Comparison of ENCODE assay signal across 8 cellular contexts in genomic region chr7:140696679-140697446, GRCh38. TPM values are rescaled to one million over a fixed set of nuclear protein-coding genes. Genes with fewer than 3 reads are reported as not detected.
A peak's percentile ranks its signal among the peaks of the same experiment; 100 is the strongest.
DNase-seq lines count a peak whose midpoint lies in the region; ATAC-seq and TF ChIP-seq lines count a peak whose summit lies in the region.

Gene NDUFB2, plus strand, starts transcription at chr7:140696708. Its CDS starts 37 bp downstream, at chr7:140696745.

- H3K9me2 ChIP-seq in HCT116 (ENCODE audit: insufficient read depth) (no peaks in the 10 kb centered on the region), MM.1S (replicated peaks; ENCODE audit: insufficient read depth, low read length) (no peaks in the 10 kb centered on the region)

- H4K20me1 ChIP-seq in HCT116 (ENCODE audit: insufficient read depth) (no peaks in the 10 kb centered on the region), MM.1S (ENCODE audit: insufficient read depth, low read length) (no peaks in the 10 kb centered on the region; the same call in 1 of the 2 replicates)

- no TSS peak for BruUV-seq in HCT116 (replicated peaks; lab: Mats Ljungman, UMichigan)

- H2AFZ ChIP-seq in HCT116 (ENCODE audit: low read depth, low read length, poor library complexity, severe bottlenecking) (peak within 1 kb of the TSS; percentile 72), MM.1S (ENCODE audit: low read length) (peak within 1 kb of the TSS; percentile 88)

- H3K4me3 ChIP-seq in GM12864 (ENCODE audit: low read depth, low read length) (peak within 1 kb of the TSS; percentile 94), HCT116 (replicated peaks in 1 of 2; ENCODE audit: low read depth in 1 of 2, low read length in 2 of 2) (peak within 1 kb of the TSS; percentile 75 to 86), MM.1S (ENCODE audit: low read length) (peak within 1 kb of the TSS; percentile 98), adrenal gland (peak within 1 kb of the TSS; percentile 68 to 79 (median 76)), heart left ventricle (peak within 1 kb of the TSS; percentile 49 to 91 (median 82)), upper lobe of right lung (peak within 1 kb of the TSS; percentile 73)

- CTCF ChIA-PET in HCT116 (lab: Charles Lee), result interaction anchor here (0.7 kb wide), 1 partner anchor 11 kb away, joined by 3 read pairs; no protein-coding TSS in a partner anchor

- TF ChIP-seq CTCF in GM12864 (IDR thresholded peaks at IDR 0.05; ENCODE audit: low read depth, low read length, missing control alignments) (no peak), HCT116 (IDR thresholded peaks at IDR 0.05 in 2 of 3, conservative IDR thresholded peaks at IDR 0.05 in 1 of 3; ENCODE audit: borderline replicate concordance in 1 of 3, insufficient read depth in 1 of 3, low read depth in 2 of 3, low read length in 2 of 3) (no peak), MM.1S (IDR thresholded peaks at IDR 0.05; ENCODE audit: low read length) (peak; percentile 16; the same call in 1 of the 2 replicates), adrenal gland (IDR thresholded peaks at IDR 0.05) (peak in 1 of 6 experiments; percentile 29), heart left ventricle (IDR thresholded peaks at IDR 0.05) (no peak), upper lobe of right lung (IDR thresholded peaks at IDR 0.05) (no peak)

- RAD21 ChIA-PET in HCT116 (lab: Charles Lee; ENCODE audit: low non-redundant PET in 1 of 2, low total read pairs in 2 of 2, uncharacterized antibody in 2 of 2, unreplicated experiment in 2 of 2), result no interaction called here

- H3K27ac ChIP-seq in HCT116 (ENCODE audit: low read depth, low read length), result peak within 1 kb of the TSS; percentile 95
- H3K27ac ChIP-seq in MM.1S (ENCODE audit: low read length), result peak within 1 kb of the TSS; percentile 65
- peak within 1 kb of the TSS; percentile 75 to 96 (median 89) for H3K27ac ChIP-seq in adrenal gland
- H3K27ac ChIP-seq in heart left ventricle, result peak within 1 kb of the TSS; percentile 90 to 99 (median 96)
- peak within 1 kb of the TSS; percentile 91 for H3K27ac ChIP-seq in upper lobe of right lung

- H3K4me2 ChIP-seq in HCT116 (ENCODE audit: low read length) (peak within 1 kb of the TSS; percentile 96), MM.1S (ENCODE audit: low read depth, low read length) (peak within 1 kb of the TSS; percentile 81)

- no peak for TF ChIP-seq RAD21 in HCT116 (IDR thresholded peaks at IDR 0.05; ENCODE audit: low read depth)

- H3K27me3 ChIP-seq in HCT116 (ENCODE audit: insufficient read depth, low read length) (no peaks in the 10 kb centered on the region), MM.1S (replicated peaks; ENCODE audit: insufficient read depth, low read length) (no peaks in the 10 kb centered on the region), adrenal gland (no peaks in the 10 kb centered on the region), heart left ventricle (no peaks in the 10 kb centered on the region), upper lobe of right lung (no peaks in the 10 kb centered on the region)

- ATAC-seq in HCT116, result peak; percentile 90
- peak; percentile 90 to 94 (median 93) for ATAC-seq in heart left ventricle
- peak; percentile 95 for ATAC-seq in upper lobe of right lung

- peak; percentile 89 for TF ChIP-seq POLR2A in HCT116 (IDR thresholded peaks at IDR 0.05; ENCODE audit: borderline replicate concordance, extremely low read depth, insufficient read depth, insufficient read length)
- peak; percentile 83 to 89 for TF ChIP-seq POLR2A in adrenal gland (IDR thresholded peaks at IDR 0.05)
- TF ChIP-seq POLR2A in heart left ventricle (IDR thresholded peaks at IDR 0.05), result peak in 1 of 2 donors; percentile 93

- POLR2A ChIA-PET in HCT116 (lab: Charles Lee), result no interaction called here

- intact Hi-C loops in HCT116 (cut with micrococcal nuclease), result no loop called here
- intact Hi-C loops in adrenal gland (cut with DNase I), result no loop called here
- intact Hi-C loops in heart left ventricle (cut with DNase I), result loop anchor here in 3 of 10 donors (10.0 kb wide), 2 partner anchors 228 to 318 kb away; partner anchors contain the start of genes BRAF (in 3 of the 3) and MRPS33 (in 1 of the 3)
- intact Hi-C loops in upper lobe of right lung (cut with DNase I), result no loop called here

- H3K9me3 ChIP-seq in HCT116 (ENCODE audit: control insufficient read depth in 1 of 2, insufficient read depth in 1 of 2, low read depth in 1 of 2, low read length in 2 of 2) (no peaks in the 10 kb centered on the region), MM.1S (replicated peaks; ENCODE audit: insufficient read depth, low read length) (no peaks in the 10 kb centered on the region), adrenal gland (replicated peaks in 1 of 3) (no peaks in the 10 kb centered on the region), heart left ventricle (no peaks in the 10 kb centered on the region), upper lobe of right lung (no peaks in the 10 kb centered on the region)

- WGBS in adrenal gland, 4 donors, result 0% methylated on average over 4 to 82 of the region's 82 CpGs
- 0 to 2% (median 1%) methylated on average over 21 to 82 of the region's 82 CpGs for WGBS in heart left ventricle, 4 donors

- peak within 1 kb of the TSS; percentile 87 for H3K9ac ChIP-seq in HCT116 (ENCODE audit: low read length)
- H3K9ac ChIP-seq in MM.1S (ENCODE audit: low read length), result peak within 1 kb of the TSS; percentile 81

- peaks cover 4 to 20% of the 10 kb centered on the region in 2 experiments; a peak in 3 of 4 replicates for H3K4me1 ChIP-seq in HCT116 (ENCODE audit: control insufficient read depth in 1 of 2, insufficient read depth in 2 of 2, low read length in 2 of 2)
- H3K4me1 ChIP-seq in MM.1S (ENCODE audit: low read length), result peaks cover 11% of the 10 kb centered on the region
- peaks cover 19 to 28% of the 10 kb centered on the region in 2 donors for H3K4me1 ChIP-seq in adrenal gland (replicated peaks in 1 of 2)
- peaks cover 4 to 32% (median 23%) of the 10 kb centered on the region in 12 donors for H3K4me1 ChIP-seq in heart left ventricle
- peaks cover 16% of the 10 kb centered on the region for H3K4me1 ChIP-seq in upper lobe of right lung

- peaks cover 50% of the 10 kb centered on the region for H3K79me2 ChIP-seq in HCT116 (ENCODE audit: insufficient read depth, low read length)
- peaks cover 53% of the 10 kb centered on the region for H3K79me2 ChIP-seq in MM.1S (ENCODE audit: low read length)

- peak; percentile 48 for DNase-seq in GM12864 (ENCODE audit: low read depth)
- peak; percentile 57 for DNase-seq in HCT116 (ENCODE audit: low read depth, low spot score)
- DNase-seq in MM.1S, result peak; percentile 85
- peak; percentile 48 for DNase-seq in SKM-1 (lab: John Stamatoyannopoulos, UW; ENCODE audit: unreplicated experiment)
- DNase-seq in adrenal gland, result peak; percentile 72 to 86 (median 80)
- DNase-seq in heart left ventricle, result peak in 4 of 5 donors; percentile 75 to 88 (median 83)
- peak; percentile 86 for DNase-seq in pons (ENCODE audit: low spot score)
- peak; percentile 92 for DNase-seq in upper lobe of right lung

- no peaks in the 10 kb centered on the region for H3F3A ChIP-seq in MM.1S (ENCODE audit: insufficient read depth, low read length)

- peaks cover 0 to 4% of the 10 kb centered on the region in 2 experiments; a peak in 2 of 4 replicates for H3K36me3 ChIP-seq in HCT116 (ENCODE audit: control insufficient read depth in 1 of 2, insufficient read depth in 2 of 2, low read length in 2 of 2)
- no peaks in the 10 kb centered on the region for H3K36me3 ChIP-seq in MM.1S (replicated peaks; ENCODE audit: insufficient read depth, low read length)
- no peaks in the 10 kb centered on the region for H3K36me3 ChIP-seq in adrenal gland (replicated peaks in 1 of 2)
- H3K36me3 ChIP-seq in heart left ventricle, result peaks cover 0 to 9% (median 5%) of the 10 kb centered on the region in 9 donors
- peaks cover 8% of the 10 kb centered on the region for H3K36me3 ChIP-seq in upper lobe of right lung

TF ChIP-seq in HCT116, 20 proteins besides CTCF, POLR2A, EP300 and RAD21:
- TF ChIP-seq ZNF274 (IDR thresholded peaks at IDR 0.05; ENCODE audit: low read depth, low read length) (no peak), SP1 (IDR thresholded peaks at IDR 0.05; ENCODE audit: low read depth) (no peak; the same call in 1 of the 2 replicates), POLR2AphosphoS5 (IDR thresholded peaks at IDR 0.05; ENCODE audit: low read depth, low read length) (peak; percentile 94), TCF7L2 (IDR thresholded peaks at IDR 0.05; ENCODE audit: borderline replicate concordance, extremely low read depth, insufficient read depth, insufficient read length) (peak; percentile 11), SIN3A (IDR thresholded peaks at IDR 0.05; ENCODE audit: low read depth) (peak; percentile 93), ZFX (IDR thresholded peaks at IDR 0.05) (peak; percentile 99), EZH2phosphoT487 (IDR thresholded peaks at IDR 0.05; ENCODE audit: borderline replicate concordance) (no peak), MAX (IDR thresholded peaks at IDR 0.05) (peak; percentile 94), EZH2 (IDR thresholded peaks at IDR 0.05) (no peak), CBX3 (IDR thresholded peaks at IDR 0.05; ENCODE audit: low read depth) (peak; percentile 48; the same call in 1 of the 2 replicates)

RNA-seq across cellular contexts. Expression of gene NDUFB2, which starts in this region (rescaled TPM):
- total RNA-seq in HCT116 (2021; ENCODE audit: unreplicated experiment) (143 TPM), adrenal gland (100 to 1,000 TPM; 188 to 465 (median 214) TPM), heart left ventricle (1,000 to 10,000 TPM in 1 of 9 donors, 100 to 1,000 TPM in 8; 458 to 1,005 (median 615) TPM), upper lobe of right lung (160 TPM)
- polyA plus RNA-seq in HCT116 (2012), result 186 and 201 TPM in 2 replicates
- polyA plus RNA-seq in adrenal gland (100 to 1,000 TPM; 172 to 211 (median 194) TPM), heart left ventricle (100 to 1,000 TPM; 525 to 727 TPM)

Comparison
In these comparisons a context has a peak if more than half of its experiments do, and no peak if none do; other contexts are left out.
1. Peak in every context shown above with its lines: DNase-seq, ATAC-seq, H3K4me3 ChIP-seq and H3K27ac ChIP-seq.